Comparison of ENCODE assay signal across 8 cellular contexts in the genomic region with DNA sequence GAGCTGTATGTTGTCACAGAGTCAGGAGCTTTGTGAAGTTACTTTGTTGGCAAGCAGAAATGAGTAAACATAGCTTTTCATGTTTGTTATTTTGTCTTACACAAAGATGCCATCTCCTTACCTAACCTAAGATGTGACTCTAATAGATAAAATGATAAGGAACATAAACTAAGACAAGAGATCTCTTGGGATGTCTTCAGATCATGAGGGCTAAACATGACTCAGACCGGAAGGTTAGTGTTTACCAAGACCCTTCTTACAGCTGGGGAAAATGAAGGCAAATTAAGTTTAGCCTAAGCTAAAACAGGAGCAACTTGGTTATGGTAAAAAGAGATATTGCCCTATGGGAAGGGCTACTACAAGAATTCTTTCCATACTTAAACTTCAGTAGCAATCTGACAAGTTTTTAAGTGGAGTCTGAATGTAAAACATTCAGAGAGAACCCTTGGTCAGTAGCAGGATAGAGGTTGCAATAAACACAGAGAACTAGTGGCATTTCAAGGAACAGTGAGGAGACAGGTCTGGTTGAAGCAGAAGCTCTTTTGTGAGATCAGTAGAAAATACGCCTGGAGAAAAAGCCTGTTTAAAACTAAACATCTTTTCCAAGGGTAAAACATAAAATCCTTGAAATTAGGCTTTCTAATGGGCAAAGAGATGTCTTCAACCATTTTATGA. TPM values are rescaled to one million over a fixed set of nuclear protein-coding genes. Genes with fewer than 3 reads are reported as not detected.
DNase-seq lines count a peak whose midpoint lies in the region; ATAC-seq and TF ChIP-seq lines count a peak whose summit lies in the region.

No MANE protein-coding gene starts in this region.

- peaks cover 9% of the 10 kb centered on the region; the same call in 1 of the 3 replicates for H3K9me3 Mint-ChIP-seq in GM23338

- POLR2A ChIA-PET in PC-9 (lab: Charles Lee; ENCODE audit: unreplicated experiment), result interaction anchor here (0.6 kb wide), 1 partner anchor 263 kb away, joined by 3 read pairs; no protein-coding TSS in a partner anchor

- H3K36me3 ChIP-seq in GM23338 (ENCODE audit: insufficient read depth) (no peaks in the 10 kb centered on the region), PC-9 (ENCODE audit: low read depth) (no peaks in the 10 kb centered on the region), gastroesophageal sphincter (no peaks in the 10 kb centered on the region)

- H3K4me3 ChIP-seq in GM23338 (no peak overlapping the region), PC-9 (no peak overlapping the region), gastroesophageal sphincter (no peak overlapping the region)

- TF ChIP-seq CTCF in GM23338 (conservative IDR thresholded peaks at IDR 0.05; ENCODE audit: low read depth in 2 of 2) (no peak), PC-9 (conservative IDR thresholded peaks at IDR 0.05) (no peak), gastroesophageal sphincter (IDR thresholded peaks at IDR 0.05) (no peak)

- H3F3A ChIP-seq in GM23338 (replicated peaks; ENCODE audit: low read depth) (no peaks in the 10 kb centered on the region), PC-9 (ENCODE audit: insufficient read depth, low read depth) (peaks cover 23% of the 10 kb centered on the region)

- H3K4me1 ChIP-seq in GM23338 (ENCODE audit: insufficient read depth) (peaks cover 10% of the 10 kb centered on the region; the same call in 1 of the 2 replicates), PC-9 (replicated peaks; ENCODE audit: insufficient read depth) (peaks cover 29% of the 10 kb centered on the region), gastroesophageal sphincter (peaks cover 0 to 14% (median 0%) of the 10 kb centered on the region in 3 donors)

- no peak overlapping the region for H3K4me3 Mint-ChIP-seq in GM23338

- H3K27me3 ChIP-seq in GM23338 (ENCODE audit: insufficient read depth) (no peaks in the 10 kb centered on the region), PC-9 (ENCODE audit: insufficient read depth, low read depth) (no peaks in the 10 kb centered on the region), gastroesophageal sphincter (no peaks in the 10 kb centered on the region)

- peak; percentile 45 for DNase-seq in COLO829 (ENCODE audit: low spot score)
- no peak for DNase-seq in GM23338 (ENCODE audit: low spot score)
- no peak for DNase-seq in PC-9
- DNase-seq in kidney tubule cell (ENCODE audit: low spot score), result peak; percentile 1
- no peak for DNase-seq in activated effector memory CD4-positive, alpha-beta T cell treated with Interleukin-2 at 50 U/mL for 16 hours
- DNase-seq in central memory CD4-positive, alpha-beta T cell, result no peak

- intact Hi-C loops in PC-9 (cut with micrococcal nuclease; ENCODE audit: unreplicated experiment), result loop anchor here (2.0 kb wide), 3 partner anchors 113 to 149 kb away; no protein-coding TSS in a partner anchor

- no peak for ATAC-seq in GM23338
- ATAC-seq in gastroesophageal sphincter, result no peak
- no peak for ATAC-seq in HG03097 (IDR thresholded peaks at IDR 0.05; ENCODE audit: low FRiP score, unreplicated experiment)

- TSS peak; percentile 28 for BruUV-seq in PC-9 (replicated peaks; lab: Mats Ljungman, UMichigan)

- no peaks in the 10 kb centered on the region for H4K20me1 ChIP-seq in GM23338 (replicated peaks; ENCODE audit: insufficient read depth)
- no peaks in the 10 kb centered on the region for H4K20me1 ChIP-seq in PC-9 (ENCODE audit: insufficient read depth)

- CTCF ChIA-PET in PC-9 (lab: Charles Lee), result no interaction called here

- peak overlapping the region; percentile 18; the same call in 1 of the 2 replicates for H2AFZ ChIP-seq in GM23338
- H2AFZ ChIP-seq in PC-9, result peak overlapping the region; percentile 45

- TF ChIP-seq POLR2A in gastroesophageal sphincter (IDR thresholded peaks at IDR 0.05), result no peak

- peaks cover 9% of the 10 kb centered on the region for H3K4me1 Mint-ChIP-seq in GM23338

- H3K27ac ChIP-seq in GM23338 (ENCODE audit: low read depth), result no peak overlapping the region
- H3K27ac ChIP-seq in PC-9, result peak overlapping the region; percentile 87
- no peak overlapping the region for H3K27ac ChIP-seq in gastroesophageal sphincter

- WGBS in gastroesophageal sphincter (ENCODE audit: low coverage in 1 of 2), 2 donors, result 84 to 86% methylated on average over 2 of the region's 2 CpGs

- no peak overlapping the region for H3K4me2 ChIP-seq in GM23338
- peak overlapping the region; percentile 10 for H3K4me2 ChIP-seq in PC-9

- no peaks in the 10 kb centered on the region for H3K9me2 ChIP-seq in GM23338 (ENCODE audit: insufficient read depth)
- H3K9me2 ChIP-seq in PC-9 (ENCODE audit: insufficient read depth), result no peaks in the 10 kb centered on the region

- TF ChIP-seq EP300 in gastroesophageal sphincter (IDR thresholded peaks at IDR 0.05), result no peak

- H3K27me3 Mint-ChIP-seq in GM23338 (ENCODE audit: insufficient read depth, low read depth, poor library complexity), result peaks cover 1% of the 10 kb centered on the region

- no peaks in the 10 kb centered on the region for H3K79me2 ChIP-seq in GM23338 (replicated peaks; ENCODE audit: insufficient read depth)
- H3K79me2 ChIP-seq in PC-9 (ENCODE audit: low read depth), result no peaks in the 10 kb centered on the region

- peaks cover 2% of the 10 kb centered on the region; the same call in 2 of the 3 replicates for H3K36me3 Mint-ChIP-seq in GM23338 (ENCODE audit: low read depth)

- H3K27ac Mint-ChIP-seq in GM23338, result no peak overlapping the region

- H3K9me3 ChIP-seq in PC-9 (ENCODE audit: insufficient read depth, low read depth) (0 out of 2 replicates have a peak, but pooled peaks cover 5% of the 10 kb centered on the region), gastroesophageal sphincter (no peaks in the 10 kb centered on the region)

TF ChIP-seq in GM23338, 12 proteins besides CTCF, POLR2A, EP300 and RAD21 (continues in another document):
- TF ChIP-seq NANOG (IDR thresholded peaks at IDR 0.05; ENCODE audit: borderline replicate concordance), result no peak
- TF ChIP-seq, protein P1, sequence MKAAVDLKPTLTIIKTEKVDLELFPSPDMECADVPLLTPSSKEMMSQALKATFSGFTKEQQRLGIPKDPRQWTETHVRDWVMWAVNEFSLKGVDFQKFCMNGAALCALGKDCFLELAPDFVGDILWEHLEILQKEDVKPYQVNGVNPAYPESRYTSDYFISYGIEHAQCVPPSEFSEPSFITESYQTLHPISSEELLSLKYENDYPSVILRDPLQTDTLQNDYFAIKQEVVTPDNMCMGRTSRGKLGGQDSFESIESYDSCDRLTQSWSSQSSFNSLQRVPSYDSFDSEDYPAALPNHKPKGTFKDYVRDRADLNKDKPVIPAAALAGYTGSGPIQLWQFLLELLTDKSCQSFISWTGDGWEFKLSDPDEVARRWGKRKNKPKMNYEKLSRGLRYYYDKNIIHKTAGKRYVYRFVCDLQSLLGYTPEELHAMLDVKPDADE (IDR thresholded peaks at IDR 0.05), result no peak
- no peak for TF ChIP-seq EZH2 (IDR thresholded peaks at IDR 0.05; ENCODE audit: low read depth, unreplicated experiment)
- TF ChIP-seq STAT1 (IDR thresholded peaks at IDR 0.05; ENCODE audit: unreplicated experiment), result no peak
- TF ChIP-seq EZH2phosphoT487 (IDR thresholded peaks at IDR 0.05; ENCODE audit: unreplicated experiment), result no peak
- TF ChIP-seq POLR2AphosphoS5 (IDR thresholded peaks at IDR 0.05; ENCODE audit: low read depth), result no peak
- no peak for TF ChIP-seq CREB1 (CRISPR knock-in tag; IDR thresholded peaks at IDR 0.05; ENCODE audit: low read depth)

RNA-seq across cellular contexts. Expression of a gene that starts 29.9 kb away (rescaled TPM):
- 34.2 and 37.2 TPM in 2 replicates for total RNA-seq in GM23338 (2014; rRNA removed; shearing (Covaris generic))
- polyA plus RNA-seq in GM23338 (2016; fragmentation: Nextera tagmentation; extraction: Ambion mirVana), result 15.0 and 16.3 TPM in 2 replicates
- total RNA-seq in PC-9 (2021) (11.3 and 13.5 TPM in 2 replicates), gastroesophageal sphincter (10 to 100 TPM; 15.1 to 38.2 (median 25.5) TPM)

Comparison
In these comparisons a context has a peak if more than half of its experiments do, and no peak if none do; other contexts are left out.
1. DNase-seq: peak in COLO829 (single experiment) and kidney tubule cell (single experiment); none in GM23338 (single experiment), PC-9 (0 of 2), activated effector memory CD4-positive, alpha-beta T cell treated with Interleukin-2 at 50 U/mL for 16 hours (single experiment) and central memory CD4-positive, alpha-beta T cell (single experiment).